Comparison of ENCODE assay signal across 1 cellular context in genomic region chr15:60397772-60398445, GRCh38.
TF ChIP-seq lines count a peak whose summit lies in the region.

ANXA2 (minus strand) TSS chr15:60397986; CDS start chr15:60386075, 11,911 bp downstream.

TF ChIP-seq in K562, 482 proteins besides CTCF, POLR2A, EP300 and RAD21 (continued from another document and continues in another):
- TF ChIP-seq ZMIZ1 (IDR thresholded peaks at IDR 0.05; ENCODE audit: low read depth in 2 of 2, low read length in 2 of 2) (no peak; a peak in 1 of 4 replicates), NR2C2 (CRISPR knock-in tag; IDR thresholded peaks at IDR 0.05) (no peak), NR2C2 (tag; IDR thresholded peaks at IDR 0.05) (no peak), HMG20B (CRISPR knock-in tag; IDR thresholded peaks at IDR 0.05) (no peak), ZKSCAN8 (CRISPR knock-in tag; IDR thresholded peaks at IDR 0.05) (0 out of 2 replicates have a peak, but pooled peaks have one; percentile 3), DNMT1 (IDR thresholded peaks at IDR 0.05) (no peak), SAFB (IDR thresholded peaks at IDR 0.05; ENCODE audit: borderline replicate concordance, low read depth, low read length) (no peak; the same call in 1 of the 2 replicates), U2AF2 (optimal IDR thresholded peaks at IDR 0.05; ENCODE audit: low read depth, low read length) (no peak), WHSC1 (IDR thresholded peaks at IDR 0.05; ENCODE audit: low read length) (no peak), KHSRP (IDR thresholded peaks at IDR 0.05) (no peak), ZNF134 (CRISPR knock-in tag; conservative IDR thresholded peaks at IDR 0.05) (no peak), SRSF7 (optimal IDR thresholded peaks at IDR 0.05; ENCODE audit: low read depth, low read length) (no peak), NFE2L1 (tag; IDR thresholded peaks at IDR 0.05; ENCODE audit: borderline replicate concordance, low read depth) (no peak), CREBBP (IDR thresholded peaks at IDR 0.05; ENCODE audit: low read depth, low read length) (no peak), ILK (tag; IDR thresholded peaks at IDR 0.05; ENCODE audit: borderline replicate concordance, low read depth) (no peak), LARP7 (IDR thresholded peaks at IDR 0.05) (no peak), RFX5 (IDR thresholded peaks at IDR 0.05; ENCODE audit: low read depth, low read length) (no peak), COPS2 (conservative IDR thresholded peaks at IDR 0.05) (no peak), NUFIP1 (IDR thresholded peaks at IDR 0.05; ENCODE audit: partially characterized antibody) (no peak), MTA3 (IDR thresholded peaks at IDR 0.05; ENCODE audit: borderline replicate concordance) (peak; percentile 72; the same call in 1 of the 2 replicates), CBX1 (IDR thresholded peaks at IDR 0.05; ENCODE audit: low read depth) (no peak), USF2 (CRISPR knock-in tag; IDR thresholded peaks at IDR 0.05) (no peak), SMAD1 (IDR thresholded peaks at IDR 0.05; ENCODE audit: low read depth, low read length, partially characterized antibody) (no peak), BRD9 (IDR thresholded peaks at IDR 0.05; ENCODE audit: low read depth, partially characterized antibody) (no peak), POU5F1 (IDR thresholded peaks at IDR 0.05; ENCODE audit: borderline replicate concordance, low read depth, low read length, partially characterized antibody) (no peak), FOS (IDR thresholded peaks at IDR 0.05; ENCODE audit: extremely low read depth, insufficient read length) (peak; percentile 30), MED1 (CRISPR knock-in tag; IDR thresholded peaks at IDR 0.05; ENCODE audit: borderline replicate concordance) (no peak), FOSL1 (tag; conservative IDR thresholded peaks at IDR 0.05) (peak; percentile 95), PHB (CRISPR knock-in tag; IDR thresholded peaks at IDR 0.05) (no peak), GATAD2A (IDR thresholded peaks at IDR 0.05) (no peak), ZBTB5 (IDR thresholded peaks at IDR 0.05) (no peak), SUPT5H (IDR thresholded peaks at IDR 0.05) (peak; percentile 92), KLF16 (IDR thresholded peaks at IDR 0.05) (no peak), SAFB2 (IDR thresholded peaks at IDR 0.05; ENCODE audit: borderline replicate concordance, low read depth, low read length, severe bottlenecking) (no peak), BCLAF1 (IDR thresholded peaks at IDR 0.05; ENCODE audit: borderline replicate concordance in 1 of 2, control insufficient read depth in 1 of 2, low read depth in 2 of 2, low read length in 1 of 2) (no peak), HNRNPLL (IDR thresholded peaks at IDR 0.05; ENCODE audit: low read depth, low read length, poor library complexity, severe bottlenecking) (no peak)
- TF ChIP-seq, protein P1, sequence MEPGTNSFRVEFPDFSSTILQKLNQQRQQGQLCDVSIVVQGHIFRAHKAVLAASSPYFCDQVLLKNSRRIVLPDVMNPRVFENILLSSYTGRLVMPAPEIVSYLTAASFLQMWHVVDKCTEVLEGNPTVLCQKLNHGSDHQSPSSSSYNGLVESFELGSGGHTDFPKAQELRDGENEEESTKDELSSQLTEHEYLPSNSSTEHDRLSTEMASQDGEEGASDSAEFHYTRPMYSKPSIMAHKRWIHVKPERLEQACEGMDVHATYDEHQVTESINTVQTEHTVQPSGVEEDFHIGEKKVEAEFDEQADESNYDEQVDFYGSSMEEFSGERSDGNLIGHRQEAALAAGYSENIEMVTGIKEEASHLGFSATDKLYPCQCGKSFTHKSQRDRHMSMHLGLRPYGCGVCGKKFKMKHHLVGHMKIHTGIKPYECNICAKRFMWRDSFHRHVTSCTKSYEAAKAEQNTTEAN (CRISPR knock-in tag; IDR thresholded peaks at IDR 0.05): no peak; the same call in 1 of the 2 replicates
- TF ChIP-seq, protein P2, sequence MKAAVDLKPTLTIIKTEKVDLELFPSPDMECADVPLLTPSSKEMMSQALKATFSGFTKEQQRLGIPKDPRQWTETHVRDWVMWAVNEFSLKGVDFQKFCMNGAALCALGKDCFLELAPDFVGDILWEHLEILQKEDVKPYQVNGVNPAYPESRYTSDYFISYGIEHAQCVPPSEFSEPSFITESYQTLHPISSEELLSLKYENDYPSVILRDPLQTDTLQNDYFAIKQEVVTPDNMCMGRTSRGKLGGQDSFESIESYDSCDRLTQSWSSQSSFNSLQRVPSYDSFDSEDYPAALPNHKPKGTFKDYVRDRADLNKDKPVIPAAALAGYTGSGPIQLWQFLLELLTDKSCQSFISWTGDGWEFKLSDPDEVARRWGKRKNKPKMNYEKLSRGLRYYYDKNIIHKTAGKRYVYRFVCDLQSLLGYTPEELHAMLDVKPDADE (conservative IDR thresholded peaks at IDR 0.05; ENCODE audit: control insufficient read depth, low read depth, low read length): peak; percentile 39
- TF ChIP-seq, protein P3, sequence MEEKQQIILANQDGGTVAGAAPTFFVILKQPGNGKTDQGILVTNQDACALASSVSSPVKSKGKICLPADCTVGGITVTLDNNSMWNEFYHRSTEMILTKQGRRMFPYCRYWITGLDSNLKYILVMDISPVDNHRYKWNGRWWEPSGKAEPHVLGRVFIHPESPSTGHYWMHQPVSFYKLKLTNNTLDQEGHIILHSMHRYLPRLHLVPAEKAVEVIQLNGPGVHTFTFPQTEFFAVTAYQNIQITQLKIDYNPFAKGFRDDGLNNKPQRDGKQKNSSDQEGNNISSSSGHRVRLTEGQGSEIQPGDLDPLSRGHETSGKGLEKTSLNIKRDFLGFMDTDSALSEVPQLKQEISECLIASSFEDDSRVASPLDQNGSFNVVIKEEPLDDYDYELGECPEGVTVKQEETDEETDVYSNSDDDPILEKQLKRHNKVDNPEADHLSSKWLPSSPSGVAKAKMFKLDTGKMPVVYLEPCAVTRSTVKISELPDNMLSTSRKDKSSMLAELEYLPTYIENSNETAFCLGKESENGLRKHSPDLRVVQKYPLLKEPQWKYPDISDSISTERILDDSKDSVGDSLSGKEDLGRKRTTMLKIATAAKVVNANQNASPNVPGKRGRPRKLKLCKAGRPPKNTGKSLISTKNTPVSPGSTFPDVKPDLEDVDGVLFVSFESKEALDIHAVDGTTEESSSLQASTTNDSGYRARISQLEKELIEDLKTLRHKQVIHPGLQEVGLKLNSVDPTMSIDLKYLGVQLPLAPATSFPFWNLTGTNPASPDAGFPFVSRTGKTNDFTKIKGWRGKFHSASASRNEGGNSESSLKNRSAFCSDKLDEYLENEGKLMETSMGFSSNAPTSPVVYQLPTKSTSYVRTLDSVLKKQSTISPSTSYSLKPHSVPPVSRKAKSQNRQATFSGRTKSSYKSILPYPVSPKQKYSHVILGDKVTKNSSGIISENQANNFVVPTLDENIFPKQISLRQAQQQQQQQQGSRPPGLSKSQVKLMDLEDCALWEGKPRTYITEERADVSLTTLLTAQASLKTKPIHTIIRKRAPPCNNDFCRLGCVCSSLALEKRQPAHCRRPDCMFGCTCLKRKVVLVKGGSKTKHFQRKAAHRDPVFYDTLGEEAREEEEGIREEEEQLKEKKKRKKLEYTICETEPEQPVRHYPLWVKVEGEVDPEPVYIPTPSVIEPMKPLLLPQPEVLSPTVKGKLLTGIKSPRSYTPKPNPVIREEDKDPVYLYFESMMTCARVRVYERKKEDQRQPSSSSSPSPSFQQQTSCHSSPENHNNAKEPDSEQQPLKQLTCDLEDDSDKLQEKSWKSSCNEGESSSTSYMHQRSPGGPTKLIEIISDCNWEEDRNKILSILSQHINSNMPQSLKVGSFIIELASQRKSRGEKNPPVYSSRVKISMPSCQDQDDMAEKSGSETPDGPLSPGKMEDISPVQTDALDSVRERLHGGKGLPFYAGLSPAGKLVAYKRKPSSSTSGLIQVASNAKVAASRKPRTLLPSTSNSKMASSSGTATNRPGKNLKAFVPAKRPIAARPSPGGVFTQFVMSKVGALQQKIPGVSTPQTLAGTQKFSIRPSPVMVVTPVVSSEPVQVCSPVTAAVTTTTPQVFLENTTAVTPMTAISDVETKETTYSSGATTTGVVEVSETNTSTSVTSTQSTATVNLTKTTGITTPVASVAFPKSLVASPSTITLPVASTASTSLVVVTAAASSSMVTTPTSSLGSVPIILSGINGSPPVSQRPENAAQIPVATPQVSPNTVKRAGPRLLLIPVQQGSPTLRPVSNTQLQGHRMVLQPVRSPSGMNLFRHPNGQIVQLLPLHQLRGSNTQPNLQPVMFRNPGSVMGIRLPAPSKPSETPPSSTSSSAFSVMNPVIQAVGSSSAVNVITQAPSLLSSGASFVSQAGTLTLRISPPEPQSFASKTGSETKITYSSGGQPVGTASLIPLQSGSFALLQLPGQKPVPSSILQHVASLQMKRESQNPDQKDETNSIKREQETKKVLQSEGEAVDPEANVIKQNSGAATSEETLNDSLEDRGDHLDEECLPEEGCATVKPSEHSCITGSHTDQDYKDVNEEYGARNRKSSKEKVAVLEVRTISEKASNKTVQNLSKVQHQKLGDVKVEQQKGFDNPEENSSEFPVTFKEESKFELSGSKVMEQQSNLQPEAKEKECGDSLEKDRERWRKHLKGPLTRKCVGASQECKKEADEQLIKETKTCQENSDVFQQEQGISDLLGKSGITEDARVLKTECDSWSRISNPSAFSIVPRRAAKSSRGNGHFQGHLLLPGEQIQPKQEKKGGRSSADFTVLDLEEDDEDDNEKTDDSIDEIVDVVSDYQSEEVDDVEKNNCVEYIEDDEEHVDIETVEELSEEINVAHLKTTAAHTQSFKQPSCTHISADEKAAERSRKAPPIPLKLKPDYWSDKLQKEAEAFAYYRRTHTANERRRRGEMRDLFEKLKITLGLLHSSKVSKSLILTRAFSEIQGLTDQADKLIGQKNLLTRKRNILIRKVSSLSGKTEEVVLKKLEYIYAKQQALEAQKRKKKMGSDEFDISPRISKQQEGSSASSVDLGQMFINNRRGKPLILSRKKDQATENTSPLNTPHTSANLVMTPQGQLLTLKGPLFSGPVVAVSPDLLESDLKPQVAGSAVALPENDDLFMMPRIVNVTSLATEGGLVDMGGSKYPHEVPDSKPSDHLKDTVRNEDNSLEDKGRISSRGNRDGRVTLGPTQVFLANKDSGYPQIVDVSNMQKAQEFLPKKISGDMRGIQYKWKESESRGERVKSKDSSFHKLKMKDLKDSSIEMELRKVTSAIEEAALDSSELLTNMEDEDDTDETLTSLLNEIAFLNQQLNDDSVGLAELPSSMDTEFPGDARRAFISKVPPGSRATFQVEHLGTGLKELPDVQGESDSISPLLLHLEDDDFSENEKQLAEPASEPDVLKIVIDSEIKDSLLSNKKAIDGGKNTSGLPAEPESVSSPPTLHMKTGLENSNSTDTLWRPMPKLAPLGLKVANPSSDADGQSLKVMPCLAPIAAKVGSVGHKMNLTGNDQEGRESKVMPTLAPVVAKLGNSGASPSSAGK (IDR thresholded peaks at IDR 0.05): no peak
